Comparison of ENCODE assay signal across 14 cellular contexts in the genomic region with DNA sequence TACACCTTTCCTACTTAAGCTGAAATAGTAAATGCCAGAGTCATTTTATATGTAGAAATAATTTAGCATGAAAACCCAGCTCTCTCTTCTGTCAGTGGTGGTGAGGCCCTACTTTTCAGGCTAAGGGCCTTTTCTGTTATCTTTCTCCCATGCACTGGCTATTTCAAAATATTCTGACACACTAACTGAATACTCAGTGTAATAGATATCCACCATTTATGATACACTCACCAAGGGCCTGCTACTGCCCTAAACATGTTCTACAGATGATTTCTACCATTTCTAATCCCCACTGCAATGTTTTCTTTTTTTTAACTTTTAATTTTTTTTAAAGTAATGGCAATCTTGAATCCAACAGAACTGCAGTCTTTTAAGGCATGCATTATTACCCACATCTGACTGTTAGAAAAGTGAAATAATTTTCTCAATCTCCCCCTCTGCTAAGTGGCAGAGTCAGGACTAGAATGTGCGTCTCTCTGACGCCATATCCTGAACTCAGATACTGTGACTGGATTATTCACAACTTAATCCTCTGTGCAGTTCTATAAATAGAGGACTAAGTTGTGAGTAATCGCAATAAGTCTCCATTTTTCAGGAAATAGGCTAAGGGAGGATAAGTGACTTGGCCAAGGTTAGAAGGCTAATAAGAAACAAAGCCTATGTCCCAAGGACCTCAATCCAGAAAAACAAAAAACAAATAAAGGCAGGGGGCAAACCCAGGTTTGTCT. TPM values are rescaled to one million over a fixed set of nuclear protein-coding genes. Genes with fewer than 3 reads are reported as not detected.
DNase-seq lines count a peak whose midpoint lies in the region; ATAC-seq, FAIRE-seq and TF ChIP-seq lines count a peak whose summit lies in the region.
"Had no signal": no experiment of that assay in that cellular context is flagged by ENCODE, and none has a peak within 500 bp of the region (broad histone marks: within the 10 kb centered on the region; RNA-seq: fewer than 3 reads in every experiment).

No MANE protein-coding gene starts in this region.

- H3K9me2 ChIP-seq in PC-3 (replicated peaks; ENCODE audit: low read length): no peaks in the 10 kb centered on the region

- H3K9ac ChIP-seq in PC-3 (ENCODE audit: low read length): peak overlapping the region; percentile 90

- H3K79me2 ChIP-seq in PC-3 (ENCODE audit: low read length): peaks cover 68% of the 10 kb centered on the region

- CTCF ChIA-PET in PC-3 (lab: Charles Lee): interaction anchor here (3.3 kb wide), 1 partner anchor 67 kb away, joined by 37 read pairs; no protein-coding TSS in a partner anchor

- TF ChIP-seq CTCF in PC-3 (conservative IDR thresholded peaks at IDR 0.05; ENCODE audit: low read depth, low read length): no peak
- no peak for TF ChIP-seq CTCF in retinal pigment epithelial cell (conservative IDR thresholded peaks at IDR 0.05; ENCODE audit: low read depth, low read length)

- H3K4me3 ChIP-seq in PC-3 (ENCODE audit: low read length) (no peak overlapping the region), retinal pigment epithelial cell (ENCODE audit: low read length) (no peak overlapping the region)

- intact Hi-C loops in PC-3 (cut with micrococcal nuclease) (loop anchor here (1.0 kb wide), 2 partner anchors 20 to 43 kb away; no protein-coding TSS in a partner anchor), posterior cingulate gyrus (cut with DNase I) (loop anchor here (10.0 kb wide), 1 partner anchor 359 kb away; no protein-coding TSS in a partner anchor)

- H2AFZ ChIP-seq in PC-3 (ENCODE audit: low read length): no peak overlapping the region

- H3K4me1 ChIP-seq in PC-3 (ENCODE audit: insufficient read depth, low read length): peaks cover 53% of the 10 kb centered on the region

- TSS peak; percentile 91 for BruUV-seq in PC-3 (replicated peaks; lab: Mats Ljungman, UMichigan)

- POLR2A ChIA-PET in PC-3 (lab: Charles Lee; ENCODE audit: unreplicated experiment): interaction anchor here (0.6 kb wide), 1 partner anchor 15 kb away, joined by 9 read pairs; no protein-coding TSS in a partner anchor

- H3K36me3 ChIP-seq in PC-3 (ENCODE audit: low read depth, low read length): peaks cover 4% of the 10 kb centered on the region; the same call in 1 of the 2 replicates

- H3K9me3 ChIP-seq in PC-3 (ENCODE audit: low read length): no peaks in the 10 kb centered on the region

- H3K27ac ChIP-seq in PC-3 (ENCODE audit: low read length): peak overlapping the region; percentile 95
- H3K27ac ChIP-seq: HL-60 had no signal

- no peaks in the 10 kb centered on the region for H4K20me1 ChIP-seq in PC-3 (ENCODE audit: low read length)

- DNase-seq in PC-3 (peak; percentile 92), dedifferentiated amniotic fluid mesenchymal stem cell (ENCODE audit: extremely low spot score) (peak; percentile 72), retinal pigment epithelial cell (ENCODE audit: low read depth) (peak; percentile 96), globus pallidus (ENCODE audit: low spot score) (no peak), posterior cingulate gyrus (no peak), inferior parietal cortex (ENCODE audit: extremely low spot score) (no peak)
- no peak for DNase-seq in stimulated activated CD4-positive, alpha-beta T cell treated with anti-CD3 and anti-CD28 coated beads, Interleukin-4, amount 100 ng/mL, for 24 hours
- DNase-seq: activated CD8-positive, alpha-beta T cell treated with anti-CD3 and anti-CD28 coated beads, Interleukin-2, amount 10 ng/mL, durations not matched to agents 7 days and 5 days; amygdala; head of caudate nucleus; NCI-H2081; stimulated activated naive B cell treated with anti-CD40 and anti-IgM and Interleukin-4, amounts not matched to agents 10 μg/mL and 1 μg/mL and 100 μg/mL, for 72 hours had no signal

- peaks cover 6% of the 10 kb centered on the region for H3F3A ChIP-seq in PC-3 (ENCODE audit: low read length, unreplicated experiment)

- no peaks in the 10 kb centered on the region for H3K27me3 ChIP-seq in PC-3 (ENCODE audit: low read length)

- peak overlapping the region; percentile 67 for H3K4me2 ChIP-seq in PC-3 (ENCODE audit: low read length)

- peak; percentile 95 for FAIRE-seq in G401.6 (lab: Jason Lieb, UNC)

- ATAC-seq in PC-3: peak; percentile 84
- ATAC-seq: activated CD8-positive, alpha-beta T cell treated with anti-CD3 and anti-CD28 coated beads, Interleukin-2, amount 10 ng/mL, durations not matched to agents 7 days and 5 days; stimulated activated naive B cell treated with anti-CD40 and anti-IgM and Interleukin-4, amounts not matched to agents 10 μg/mL and 1 μg/mL and 100 μg/mL, for 72 hours had no signal

RNA-seq across cellular contexts. Expression of gene GRAMD1B, which starts 44.0 kb away (rescaled TPM):
- total RNA-seq in PC-3 (2014; rRNA removed): 82.1 and 110 TPM in 2 replicates

Comparison
In these comparisons a context has a peak if more than half of its experiments do, and no peak if none do; other contexts are left out.
1. DNase-seq: peak in PC-3 (single experiment), dedifferentiated amniotic fluid mesenchymal stem cell (single experiment) and retinal pigment epithelial cell (single experiment); none in globus pallidus (single experiment), stimulated activated CD4-positive, alpha-beta T cell treated with anti-CD3 and anti-CD28 coated beads, Interleukin-4, amount 100 ng/mL, for 24 hours (single experiment), posterior cingulate gyrus (0 of 10) and inferior parietal cortex (single experiment).